In genomic region chr20:46215913-46216707, GRCh38 we compare ENCODE assay signal across 1 cellular context.
TF ChIP-seq lines count a peak whose summit lies in the region.

No MANE protein-coding gene starts in this region.

TF ChIP-seq in SK-N-SH, 30 proteins besides CTCF, POLR2A, EP300 and RAD21 (continued from another document):
- TF ChIP-seq REST (IDR thresholded peaks at IDR 0.05; ENCODE audit: low read depth, low read length) (no peak), CHD2 (IDR thresholded peaks at IDR 0.05; ENCODE audit: low read length, partially characterized antibody) (peak; percentile 64), EZH2phosphoT487 (IDR thresholded peaks at IDR 0.05; ENCODE audit: borderline replicate concordance, low read depth) (no peak), YY1 (IDR thresholded peaks at IDR 0.05; ENCODE audit: low read depth) (no peak), GATA2 (CRISPR knock-in tag; IDR thresholded peaks at IDR 0.05) (peak; percentile 97), FOXJ3 (CRISPR knock-in tag; IDR thresholded peaks at IDR 0.05) (0 out of 2 replicates have a peak, but pooled peaks have one; percentile 29), TEAD4 (IDR thresholded peaks at IDR 0.05; ENCODE audit: borderline replicate concordance, insufficient read depth) (no peak), SMC3 (IDR thresholded peaks at IDR 0.05; ENCODE audit: low read depth, low read length) (no peak), RXRA (IDR thresholded peaks at IDR 0.05; ENCODE audit: borderline replicate concordance, low read depth) (no peak), MEF2A (IDR thresholded peaks at IDR 0.05; ENCODE audit: borderline replicate concordance, low read depth) (no peak), GABPA (IDR thresholded peaks at IDR 0.05; ENCODE audit: low read depth) (no peak), RFX5 (IDR thresholded peaks at IDR 0.05; ENCODE audit: low read length) (no peak), FOXM1 (IDR thresholded peaks at IDR 0.05; ENCODE audit: low read depth) (no peak), USF2 (IDR thresholded peaks at IDR 0.05; ENCODE audit: borderline replicate concordance, low read depth, low read length) (no peak)
- TF ChIP-seq, protein P1, sequence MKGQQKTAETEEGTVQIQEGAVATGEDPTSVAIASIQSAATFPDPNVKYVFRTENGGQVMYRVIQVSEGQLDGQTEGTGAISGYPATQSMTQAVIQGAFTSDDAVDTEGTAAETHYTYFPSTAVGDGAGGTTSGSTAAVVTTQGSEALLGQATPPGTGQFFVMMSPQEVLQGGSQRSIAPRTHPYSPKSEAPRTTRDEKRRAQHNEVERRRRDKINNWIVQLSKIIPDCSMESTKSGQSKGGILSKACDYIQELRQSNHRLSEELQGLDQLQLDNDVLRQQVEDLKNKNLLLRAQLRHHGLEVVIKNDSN (IDR thresholded peaks at IDR 0.05; ENCODE audit: borderline replicate concordance, low read depth) = no peak
